In genomic region chr16:55047903-55048497, GRCh38 we compare ENCODE assay signal across 27 cellular contexts.
"Had no signal": no experiment of that assay in that cellular context is flagged by ENCODE, and none has a peak within 500 bp of the region (broad histone marks: within the 10 kb centered on the region; RNA-seq: fewer than 3 reads in every experiment).

No MANE protein-coding gene starts in this region.

- H3K9me3 ChIP-seq: left lung, lower lobe of right lung, ovary, spleen, suprapubic skin, thoracic aorta, tibial nerve, uterus had no signal

- H3K27ac ChIP-seq: left lung, lower lobe of right lung, ovary, spleen, suprapubic skin, thoracic aorta, tibial nerve, uterus had no signal

- H3K4me1 ChIP-seq: left lung, lower lobe of right lung, spleen, suprapubic skin, tibial nerve, uterus had no signal

- H3K27me3 ChIP-seq: ovary, tibial nerve, uterus had no signal

- H3K4me3 Mint-ChIP-seq: immature natural killer cell; mesothelial cell of epicardium; naive B cell; natural killer cell; stimulated activated effector memory CD8-positive, alpha-beta T cell treated with anti-CD3 and anti-CD28 coated beads, Interleukin-12 subunit alpha, Interleukin-12 subunit beta, amount 100 ng/mL, for 72 hours; stimulated activated naive CD8-positive, alpha-beta T cell treated with anti-CD3 and anti-CD28 coated beads, Interleukin-15, Interleukin-2, amounts not matched to agents 100 ng/mL and 50 ng/mL, for 24 hours; type B pancreatic cell had no signal

- H3K36me3 Mint-ChIP-seq: immature natural killer cell; mesothelial cell of epicardium; naive B cell; natural killer cell; stimulated activated effector memory CD8-positive, alpha-beta T cell treated with anti-CD3 and anti-CD28 coated beads, Interleukin-12 subunit alpha, Interleukin-12 subunit beta, amount 100 ng/mL, for 72 hours; type B pancreatic cell had no signal

- H3K4me1 Mint-ChIP-seq: immature natural killer cell, naive B cell, natural killer cell had no signal

- H3K9me3 Mint-ChIP-seq: immature natural killer cell; mesothelial cell of epicardium; naive B cell; natural killer cell; stimulated activated effector memory CD8-positive, alpha-beta T cell treated with anti-CD3 and anti-CD28 coated beads, Interleukin-12 subunit alpha, Interleukin-12 subunit beta, amount 100 ng/mL, for 72 hours; stimulated activated naive CD8-positive, alpha-beta T cell treated with anti-CD3 and anti-CD28 coated beads, Interleukin-15, Interleukin-2, amounts not matched to agents 100 ng/mL and 50 ng/mL, for 24 hours; type B pancreatic cell had no signal

- ATAC-seq: left colon; left lung; lower lobe of right lung; natural killer cell; right cardiac atrium; sciatic nerve; stimulated activated effector memory CD8-positive, alpha-beta T cell treated with anti-CD3 and anti-CD28 coated beads, Interleukin-12 subunit alpha, Interleukin-12 subunit beta, amount 100 ng/mL, for 72 hours had no signal

- H3K27ac Mint-ChIP-seq: immature natural killer cell; mesothelial cell of epicardium; naive B cell; natural killer cell; progenitor cell of endocrine pancreas; stimulated activated effector memory CD8-positive, alpha-beta T cell treated with anti-CD3 and anti-CD28 coated beads, Interleukin-12 subunit alpha, Interleukin-12 subunit beta, amount 100 ng/mL, for 72 hours; stimulated activated naive CD8-positive, alpha-beta T cell treated with anti-CD3 and anti-CD28 coated beads, Interleukin-15, Interleukin-2, amounts not matched to agents 100 ng/mL and 50 ng/mL, for 24 hours; type B pancreatic cell had no signal

- H3K36me3 ChIP-seq: left lung, lower lobe of right lung, ovary, spleen, suprapubic skin, thoracic aorta, tibial nerve, uterus had no signal

- DNase-seq: hypothalamus; immature natural killer cell; kidney; left colon; left lung; lower lobe of right lung; mammary epithelial cell; mesenchymal stem cell; naive B cell; natural killer cell; ovary; right cardiac atrium; small intestine; spleen; stimulated activated CD4-positive, alpha-beta T cell treated with anti-CD3 and anti-CD28 coated beads, Interleukin-4, amount 100 ng/mL, for 24 hours; stimulated activated naive CD4-positive, alpha-beta T cell; uterus had no signal

- FAIRE-seq: islet of Langerhans, kidney, small intestine had no signal

- H3K4me3 ChIP-seq: left lung, lower lobe of right lung, ovary, spleen, suprapubic skin, thoracic aorta, tibial nerve, uterus had no signal
